ENCODE assay signal across 8 cellular contexts in genomic region chr6:90586675-90587638, GRCh38. TPM values are rescaled to one million over a fixed set of nuclear protein-coding genes. Genes with fewer than 3 reads are reported as not detected.
A peak's percentile ranks its signal among the peaks of the same experiment; 100 is the strongest.
DNase-seq lines count a peak whose midpoint lies in the region; ATAC-seq and TF ChIP-seq lines count a peak whose summit lies in the region.

Gene MAP3K7, minus strand, starts transcription at chr6:90587072. Its CDS starts 189 bp downstream, at chr6:90586883.

- peaks cover 5% of the 10 kb centered on the region for H3K9me3 Mint-ChIP-seq in activated CD4-positive, alpha-beta T cell treated with anti-CD3 and anti-CD28 coated beads, Interleukin-2, amount 10 ng/mL, durations not matched to agents 24 days and 14 days

- H3K4me1 Mint-ChIP-seq in activated CD4-positive, alpha-beta T cell treated with anti-CD3 and anti-CD28 coated beads, Interleukin-2, amount 10 ng/mL, durations not matched to agents 24 days and 14 days: peaks cover 38% of the 10 kb centered on the region

- H3K27me3 ChIP-seq in BJ (ENCODE audit: control insufficient read depth, insufficient read depth, low read length): no peaks in the 10 kb centered on the region

- peaks cover 26% of the 10 kb centered on the region for H3K27me3 Mint-ChIP-seq in activated CD4-positive, alpha-beta T cell treated with anti-CD3 and anti-CD28 coated beads, Interleukin-2, amount 10 ng/mL, durations not matched to agents 24 days and 14 days

- H3K36me3 ChIP-seq in BJ (ENCODE audit: control insufficient read depth, insufficient read depth, low read length): no peaks in the 10 kb centered on the region

- POLR2A ChIA-PET in BJ (lab: Charles Lee): no interaction called here

- peak within 1 kb of the TSS; percentile 92 to 94 for H3K27ac ChIP-seq in coronary artery

- peak within 1 kb of the TSS; percentile 99 for H3K4me3 ChIP-seq in BJ (ENCODE audit: low read depth, low read length)
- H3K4me3 ChIP-seq in coronary artery: peak within 1 kb of the TSS; percentile 98

- ATAC-seq in GM19324 (IDR thresholded peaks at IDR 0.05; ENCODE audit: low FRiP score, unreplicated experiment): peak; percentile 96
- peak; percentile 77 for ATAC-seq in HG03469 (IDR thresholded peaks at IDR 0.05; ENCODE audit: unreplicated experiment)
- peak; percentile 95 for ATAC-seq in left colon

- TF ChIP-seq CTCF in BJ (IDR thresholded peaks at IDR 0.05; ENCODE audit: insufficient read depth, low read depth, low read length) (no peak), coronary artery (IDR thresholded peaks at IDR 0.05) (no peak)

- peak within 1 kb of the TSS; percentile 98 for H3K27ac Mint-ChIP-seq in activated CD4-positive, alpha-beta T cell treated with anti-CD3 and anti-CD28 coated beads, Interleukin-2, amount 10 ng/mL, durations not matched to agents 24 days and 14 days

- intact Hi-C loops in activated CD4-positive, alpha-beta T cell treated with anti-CD3 and anti-CD28 coated beads, Interleukin-2, amount 10 ng/mL, durations not matched to agents 24 days and 14 days (cut with micrococcal nuclease): loop anchor here (1.0 to 10.0 kb wide), 8 partner anchors 23 to 1505 kb away; partner anchors contain the start of genes BACH2, LYRM2, MDN1 and PNRC1
- intact Hi-C loops in left colon (cut with DNase I, micrococcal nuclease): no loop called here

- DNase-seq in BJ (ENCODE audit: low read depth) (peak; percentile 92), NCI-H526 treated with DMSO at 0.1 percent for 48 hours (lab: John Stamatoyannopoulos, UW) (peak; percentile 88), coronary artery (ENCODE audit: low spot score) (peak; percentile 95), left colon (peak; percentile 87 to 93)
- peak; percentile 99 for DNase-seq in activated CD4-positive, alpha-beta T cell treated with anti-CD3 and anti-CD28 coated beads, Interleukin-2, amount 10 ng/mL, durations not matched to agents 24 days and 14 days
- DNase-seq in stimulated activated CD4-positive, alpha-beta T cell treated with anti-CD3 and anti-CD28 coated beads, Interleukin-1b, Interleukin-23, amount 100 ng/mL, for 48 hours: peak; percentile 94

- peak within 1 kb of the TSS; percentile 92 for H3K4me3 Mint-ChIP-seq in activated CD4-positive, alpha-beta T cell treated with anti-CD3 and anti-CD28 coated beads, Interleukin-2, amount 10 ng/mL, durations not matched to agents 24 days and 14 days

- H3K36me3 Mint-ChIP-seq in activated CD4-positive, alpha-beta T cell treated with anti-CD3 and anti-CD28 coated beads, Interleukin-2, amount 10 ng/mL, durations not matched to agents 24 days and 14 days (ENCODE audit: low read depth): peaks cover 7% of the 10 kb centered on the region

- CTCF ChIA-PET in BJ (lab: Yijun Ruan, JAX): interaction anchor here (0.6 kb wide), 1 partner anchor 170 kb away, joined by 3 read pairs; no protein-coding TSS in a partner anchor

RNA-seq across cellular contexts. Expression of gene MAP3K7, which starts in this region (rescaled TPM):
- polyA plus RNA-seq in BJ (2011; rRNA removed): 23.1 and 35.7 TPM in 2 replicates
- 17.4 and 18.8 TPM in 2 replicates for polyA minus RNA-seq in BJ (2011; rRNA and poly(A)+ RNA removed)
- total RNA-seq in activated CD4-positive, alpha-beta T cell treated with anti-CD3 and anti-CD28 coated beads, Interleukin-2, amount 10 ng/mL, durations not matched to agents 24 days and 14 days: 31.8 TPM in 2 replicates
- 10 to 100 TPM; 15.6 to 18.2 TPM for total RNA-seq in left colon

Comparison
In these comparisons a context has a peak if more than half of its experiments do, and no peak if none do; other contexts are left out.
1. Peak in every context shown above with its lines: DNase-seq, ATAC-seq, H3K4me3 ChIP-seq and H3K27ac ChIP-seq.